ENCODE assay signal across 10 cellular contexts in the genomic region with DNA sequence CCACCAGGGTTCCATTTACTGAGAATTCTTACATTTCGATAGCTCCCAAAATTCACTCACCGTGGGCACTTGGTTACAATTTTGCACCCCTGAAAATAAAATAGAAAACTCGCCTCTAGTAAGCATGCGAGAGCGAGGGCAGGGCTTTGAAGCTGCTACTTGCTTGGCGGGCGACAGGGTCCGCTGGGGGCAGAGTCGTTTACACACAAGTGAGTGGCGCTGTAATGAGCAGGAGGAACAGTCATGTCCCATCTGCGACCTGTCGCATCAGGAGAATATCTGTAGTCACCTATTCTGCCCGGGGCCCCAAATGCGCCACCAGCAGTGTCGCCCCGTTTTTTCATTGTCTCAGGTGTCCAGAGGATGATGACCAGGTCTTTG. TPM values are rescaled to one million over a fixed set of nuclear protein-coding genes. Genes with fewer than 3 reads are reported as not detected.
A peak's percentile ranks its signal among the peaks of the same experiment; 100 is the strongest.
DNase-seq lines count a peak whose midpoint lies in the region; ATAC-seq, FAIRE-seq and TF ChIP-seq lines count a peak whose summit lies in the region.
"Had no signal": no experiment of that assay in that cellular context is flagged by ENCODE, and none has a peak within 500 bp of the region (broad histone marks: within the 10 kb centered on the region; RNA-seq: fewer than 3 reads in every experiment).

No MANE protein-coding gene starts in this region.

- intact Hi-C loops in right lobe of liver (cut with DNase I) (no loop called here), stomach (cut with DNase I; ENCODE audit: low total_unique reads) (no loop called here)
- intact Hi-C loops in activated CD4-positive, alpha-beta T cell treated with anti-CD3 and anti-CD28 coated beads, Interleukin-2, amount 10 ng/mL, durations not matched to agents 24 days and 14 days (cut with micrococcal nuclease): no loop called here

- no peak overlapping the region for H2BK20ac ChIP-seq in H9 (ENCODE audit: low read depth, low read length, poor library complexity, severe bottlenecking)

- H4K8ac ChIP-seq in H9 (replicated peaks; ENCODE audit: insufficient read length, low read depth, low read length): no peak overlapping the region

- TF ChIP-seq CTCF in H9 (conservative IDR thresholded peaks at IDR 0.05) (no peak; the same call in 2 of the 3 replicates), cardiac fibroblast (IDR thresholded peaks at IDR 0.05; ENCODE audit: low read depth, low read length) (peak; percentile 6), right lobe of liver (IDR thresholded peaks at IDR 0.05) (no peak), stomach (IDR thresholded peaks at IDR 0.05) (no peak), D721Med (IDR thresholded peaks at IDR 0.05; ENCODE audit: insufficient read depth, missing control alignments) (no peak)

- no peak for TF ChIP-seq EP300 in stomach (IDR thresholded peaks at IDR 0.05)

- H3K27ac Mint-ChIP-seq in H9: no peak overlapping the region
- H3K27ac Mint-ChIP-seq in activated CD4-positive, alpha-beta T cell treated with anti-CD3 and anti-CD28 coated beads, Interleukin-2, amount 10 ng/mL, durations not matched to agents 24 days and 14 days: no peak overlapping the region

- peak overlapping the region in 1 of 2 donors; percentile 71 for H3K4me3 ChIP-seq in cardiac fibroblast (replicated peaks in 1 of 2; ENCODE audit: low read depth in 2 of 2, low read length in 2 of 2)
- H3K4me3 ChIP-seq in right lobe of liver: peak overlapping the region in 2 of 3 donors; percentile 49 to 62
- peak overlapping the region; percentile 41 to 45 (median 42) for H3K4me3 ChIP-seq in stomach

- H3K18ac ChIP-seq in H9 (ENCODE audit: insufficient read length, low read depth, low read length): no peak overlapping the region

- peaks cover 29% of the 10 kb centered on the region for H3K23me2 ChIP-seq in H9 (ENCODE audit: insufficient read length, low read depth, low read length, poor library complexity, severe bottlenecking)

- no peak overlapping the region for H2BK12ac ChIP-seq in H9 (ENCODE audit: insufficient read length, low read depth, low read length)

- H3K23ac ChIP-seq in H9 (ENCODE audit: insufficient read length, low read depth, low read length): no peak overlapping the region

- no peak for FAIRE-seq in D721Med (lab: Jason Lieb, UNC)

- H3K27me3 ChIP-seq in H9 (ENCODE audit: insufficient read depth, low read length) (peaks cover 35% of the 10 kb centered on the region), right lobe of liver (peaks cover 0 to 6% of the 10 kb centered on the region in 2 donors), stomach (peaks cover 0 to 52% (median 34%) of the 10 kb centered on the region in 3 donors)

- H2BK120ac ChIP-seq in H9 (ENCODE audit: low read depth, low read length, poor library complexity, severe bottlenecking): no peak overlapping the region

- peaks cover 66% of the 10 kb centered on the region for H3K27me3 Mint-ChIP-seq in H9 (ENCODE audit: low read depth)
- H3K27me3 Mint-ChIP-seq in activated CD4-positive, alpha-beta T cell treated with anti-CD3 and anti-CD28 coated beads, Interleukin-2, amount 10 ng/mL, durations not matched to agents 24 days and 14 days: peaks cover 40% of the 10 kb centered on the region

- peaks cover 6% of the 10 kb centered on the region; the same call in 1 of the 2 replicates for H3K4me1 ChIP-seq in H9 (ENCODE audit: insufficient read depth, low read length)
- H3K4me1 ChIP-seq in right lobe of liver: peaks cover 0 to 8% (median 2%) of the 10 kb centered on the region in 4 donors
- peaks cover 5 to 31% (median 18%) of the 10 kb centered on the region in 4 donors for H3K4me1 ChIP-seq in stomach

- H3K79me2 ChIP-seq in H9 (ENCODE audit: insufficient read depth, low read length): no peaks in the 10 kb centered on the region

- WGBS in H9 (ENCODE audit: extremely low coverage, insufficient read length, low lambda C conversion rate): no CpG with 5 or more reads among the region's 16 CpGs
- 19% methylated on average over 15 of the region's 16 CpGs for WGBS in right lobe of liver (ENCODE audit: insufficient coverage, low coverage, low lambda C conversion rate, missing lambda C conversion rate)
- WGBS in stomach, 5 donors: 7 to 16% (median 9%) methylated on average over 16 of the region's 16 CpGs

- no peak overlapping the region for H2BK15ac ChIP-seq in H9 (ENCODE audit: low read depth, low read length)

- H3T11ph ChIP-seq in H9 (ENCODE audit: low read length): no peak overlapping the region

- H2AFZ ChIP-seq in H9 (ENCODE audit: low read length): no peak overlapping the region

- H2BK5ac ChIP-seq in H9 (ENCODE audit: insufficient read length, low read length): no peak overlapping the region

- H3K4me2 ChIP-seq in H9 (ENCODE audit: insufficient read depth, insufficient read length, low read length): peak overlapping the region; percentile 99

- peaks cover 6% of the 10 kb centered on the region for H4K20me1 ChIP-seq in H9 (ENCODE audit: control insufficient read depth, insufficient read depth, insufficient read length)

- H3K56ac ChIP-seq in H9 (ENCODE audit: insufficient read length, low read depth, low read length): no peak overlapping the region

- ATAC-seq in right lobe of liver (no peak), HG02588 (IDR thresholded peaks at IDR 0.05; ENCODE audit: unreplicated experiment) (no peak)

- no peak overlapping the region for H3K4ac ChIP-seq in H9 (ENCODE audit: low read depth, low read length)

- H3K27ac ChIP-seq in H9 (ENCODE audit: insufficient read length, low read depth, low read length): no peak overlapping the region
- H3K27ac ChIP-seq in right lobe of liver: no peak overlapping the region
- peak overlapping the region in 1 of 5 donors; percentile 81 for H3K27ac ChIP-seq in stomach

- no peak overlapping the region for H4K91ac ChIP-seq in H9 (ENCODE audit: insufficient read length, low read depth, low read length)

- no peak overlapping the region for H2AK5ac ChIP-seq in H9 (ENCODE audit: insufficient read length, low read length)

- H3K36me3 ChIP-seq in right lobe of liver: no peaks in the 10 kb centered on the region
- no peaks in the 10 kb centered on the region for H3K36me3 ChIP-seq in stomach

- H4K5ac ChIP-seq in H9 (ENCODE audit: insufficient read length, low read depth, low read length): no peak overlapping the region

- no peaks in the 10 kb centered on the region for H3K36me3 Mint-ChIP-seq in H9 (ENCODE audit: insufficient read depth in 1 of 3, low read depth in 3 of 3)
- H3K36me3 Mint-ChIP-seq in activated CD4-positive, alpha-beta T cell treated with anti-CD3 and anti-CD28 coated beads, Interleukin-2, amount 10 ng/mL, durations not matched to agents 24 days and 14 days (ENCODE audit: low read depth): no peaks in the 10 kb centered on the region

- H3K79me1 ChIP-seq in H9 (ENCODE audit: insufficient read depth, low read depth, low read length, poor library complexity, severe bottlenecking): no peaks in the 10 kb centered on the region

- H3K9ac ChIP-seq in H9 (ENCODE audit: extremely low read depth, insufficient read length, low read length): no peak overlapping the region

- H3K14ac ChIP-seq in H9 (ENCODE audit: insufficient read depth, low read length): no peak overlapping the region

- H3K9me3 ChIP-seq in H9 (ENCODE audit: control insufficient read depth, low read depth, low read length) (no peaks in the 10 kb centered on the region), right lobe of liver (no peaks in the 10 kb centered on the region), stomach (no peaks in the 10 kb centered on the region)

- DNase-seq in H9: peak; percentile 52
- DNase-seq in cardiac fibroblast (ENCODE audit: low read depth in 2 of 2): peak in 1 of 2 donors; percentile 38
- DNase-seq in right lobe of liver: peak in 1 of 3 donors; percentile 21
- no peak for DNase-seq in stomach
- DNase-seq in NCI-H2081 treated with DMSO at 0.1 percent for 48 hours (lab: John Stamatoyannopoulos, UW): no peak
- no peak for DNase-seq in D721Med (ENCODE audit: insufficient read length, low spot score)
- DNase-seq in activated CD4-positive, alpha-beta T cell treated with anti-CD3 and anti-CD28 coated beads, Interleukin-2, amount 10 ng/mL, durations not matched to agents 24 days and 14 days: no peak
- DNase-seq: activated effector memory CD4-positive, alpha-beta T cell treated with Interleukin-2 at 50 U/mL for 16 hours; kidney glomerular epithelial cell had no signal

- no peaks in the 10 kb centered on the region; a peak in 1 of 5 replicates for H3K9me3 Mint-ChIP-seq in H9
- H3K9me3 Mint-ChIP-seq in activated CD4-positive, alpha-beta T cell treated with anti-CD3 and anti-CD28 coated beads, Interleukin-2, amount 10 ng/mL, durations not matched to agents 24 days and 14 days: no peaks in the 10 kb centered on the region

- peaks cover 40 to 47% of the 10 kb centered on the region in 2 experiments for H3K4me1 Mint-ChIP-seq in H9
- H3K4me1 Mint-ChIP-seq in activated CD4-positive, alpha-beta T cell treated with anti-CD3 and anti-CD28 coated beads, Interleukin-2, amount 10 ng/mL, durations not matched to agents 24 days and 14 days: no peaks in the 10 kb centered on the region

- no peak for TF ChIP-seq POLR2A in right lobe of liver (IDR thresholded peaks at IDR 0.05)
- TF ChIP-seq POLR2A in stomach (IDR thresholded peaks at IDR 0.05): no peak

- H3K4me3 Mint-ChIP-seq in H9: peak overlapping the region; percentile 67 to 83
- no peak overlapping the region for H3K4me3 Mint-ChIP-seq in activated CD4-positive, alpha-beta T cell treated with anti-CD3 and anti-CD28 coated beads, Interleukin-2, amount 10 ng/mL, durations not matched to agents 24 days and 14 days

RNA-seq across cellular contexts. Expression of a gene that starts 1.2 kb away (rescaled TPM):
- not detected in 2 replicates for total RNA-seq in H9 (2021)
- under 1 TPM in 5 of 6 experiments, not detected in 1; 0.14 to 0.54 (median 0.33) TPM for total RNA-seq in right lobe of liver
- total RNA-seq in stomach: 10 to 100 TPM in 1 of 5 donors, under 1 TPM in 1, not detected in 3; 0.29 to 13.8 TPM
- under 1 TPM in 2 of 3 donors, not detected in 1; 0.12 to 0.85 TPM for polyA plus RNA-seq in stomach
- not detected in 2 replicates for total RNA-seq in activated CD4-positive, alpha-beta T cell treated with anti-CD3 and anti-CD28 coated beads, Interleukin-2, amount 10 ng/mL, durations not matched to agents 24 days and 14 days
